Comparison of ENCODE assay signal across 1 cellular context in the genomic region with DNA sequence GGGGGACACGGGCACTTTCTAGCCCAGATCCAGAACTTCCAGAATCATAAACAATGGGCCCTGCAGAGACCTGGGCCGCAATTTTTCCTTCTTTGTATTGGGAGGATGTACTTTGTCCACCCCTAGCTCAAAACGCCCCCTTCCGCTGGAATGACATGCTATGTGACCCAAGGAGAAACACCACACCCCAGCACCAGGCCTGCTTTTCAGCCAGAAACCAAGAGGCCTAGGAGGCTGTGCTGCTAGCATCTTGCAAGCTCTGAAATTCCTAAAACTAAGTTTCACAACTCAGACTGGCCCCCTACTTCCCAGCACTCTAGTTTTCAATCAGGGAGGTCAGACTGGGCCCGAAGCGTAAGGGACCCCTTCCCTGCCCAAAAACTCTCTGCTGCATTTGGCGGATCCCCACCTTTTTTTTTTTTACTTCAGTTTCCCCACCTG.
A peak's percentile ranks its signal among the peaks of the same experiment; 100 is the strongest.
TF ChIP-seq lines count a peak whose summit lies in the region.

No MANE protein-coding gene starts in this region.

TF ChIP-seq in H1, 55 proteins besides CTCF, POLR2A, EP300 and RAD21:
- no peak for TF ChIP-seq KDM4A (IDR thresholded peaks at IDR 0.05; ENCODE audit: low read depth, low read length, severe bottlenecking)
- TF ChIP-seq TEAD4 (IDR thresholded peaks at IDR 0.05; ENCODE audit: low read depth, low read length) = 0 out of 2 replicates have a peak, but pooled peaks have one; percentile 11
- TF ChIP-seq SAP30 (IDR thresholded peaks at IDR 0.05; ENCODE audit: insufficient read depth, insufficient replicate concordance, low read length) = peak; percentile 82
- TF ChIP-seq, protein P1, sequence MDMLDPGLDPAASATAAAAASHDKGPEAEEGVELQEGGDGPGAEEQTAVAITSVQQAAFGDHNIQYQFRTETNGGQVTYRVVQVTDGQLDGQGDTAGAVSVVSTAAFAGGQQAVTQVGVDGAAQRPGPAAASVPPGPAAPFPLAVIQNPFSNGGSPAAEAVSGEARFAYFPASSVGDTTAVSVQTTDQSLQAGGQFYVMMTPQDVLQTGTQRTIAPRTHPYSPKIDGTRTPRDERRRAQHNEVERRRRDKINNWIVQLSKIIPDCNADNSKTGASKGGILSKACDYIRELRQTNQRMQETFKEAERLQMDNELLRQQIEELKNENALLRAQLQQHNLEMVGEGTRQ (IDR thresholded peaks at IDR 0.05; ENCODE audit: low read length) = no peak
